Comparison of ENCODE assay signal across 31 cellular contexts in the genomic region with DNA sequence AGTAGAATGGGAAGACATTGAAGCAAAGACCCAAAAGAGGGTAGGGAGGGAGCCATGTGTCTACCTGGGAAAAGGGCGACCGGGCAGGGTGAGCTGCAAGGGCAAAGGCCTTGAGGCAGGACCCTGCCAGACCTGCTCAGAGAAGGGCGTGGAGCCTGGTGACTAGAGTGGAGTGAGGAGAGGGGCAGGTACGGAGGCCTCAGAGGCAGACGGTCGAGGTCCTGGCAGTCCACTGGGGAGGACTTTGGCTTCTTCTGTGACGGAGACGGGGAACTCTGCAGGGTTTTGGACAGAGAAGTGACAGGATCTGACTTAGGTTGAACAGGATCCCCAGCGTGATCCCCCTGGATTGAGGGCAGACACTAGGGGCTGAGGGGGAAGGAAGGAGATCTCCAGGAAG. TPM values are rescaled to one million over a fixed set of nuclear protein-coding genes. Genes with fewer than 3 reads are reported as not detected.
"Had no signal": no experiment of that assay in that cellular context is flagged by ENCODE, and none has a peak within 500 bp of the region (broad histone marks: within the 10 kb centered on the region; RNA-seq: fewer than 3 reads in every experiment).

No MANE protein-coding gene starts in this region.

- H3K27ac ChIP-seq: breast epithelium, dorsolateral prefrontal cortex, gastrocnemius medialis, hepatocyte, sigmoid colon, tibial artery had no signal

- H3K9me3 ChIP-seq: gastrocnemius medialis, sigmoid colon, tibial artery had no signal

- ATAC-seq: activated naive CD4-positive, alpha-beta T cell treated with anti-CD3 and anti-CD28 coated beads, Interleukin-2, amount 50 U/mL, for 72 hours; activated T-cell treated with anti-CD3 and anti-CD28 coated beads, Interleukin-2, amount 50 U/mL, for 4 hours; activated T-helper 17 cell treated with anti-CD3 and anti-CD28 coated beads, Interleukin-2, amount 50 U/mL, for 72 hours; gastrocnemius medialis; naive thymus-derived CD8-positive, alpha-beta T cell; stimulated activated memory B cell treated with anti-CD40 and anti-IgM and Interleukin-4, amounts not matched to agents 10 μg/mL and 1 μg/mL and 100 μg/mL, for 72 hours; stimulated activated naive CD8-positive, alpha-beta T cell treated with anti-CD3 and anti-CD28 coated beads, Interleukin-15, amount 100 ng/mL, for 72 hours had no signal

- H3K4me1 ChIP-seq: breast epithelium, gastrocnemius medialis, sigmoid colon, tibial artery had no signal

- FAIRE-seq: colon, small intestine had no signal

- H3K27me3 ChIP-seq: breast epithelium, dorsolateral prefrontal cortex, gastrocnemius medialis, hepatocyte had no signal

- H3K36me3 ChIP-seq: breast epithelium, gastrocnemius medialis, sigmoid colon, tibial artery had no signal

- DNase-seq: activated CD4-positive, alpha-beta memory T cell treated with anti-CD3 and anti-CD28 coated beads for 36 hours; activated CD4-positive, alpha-beta T cell treated with anti-CD3 and anti-CD28 coated beads, Interleukin-2, amount 10 ng/mL, durations not matched to agents 24 days and 14 days; activated CD4-positive, CD25-positive, alpha-beta regulatory T cell treated with anti-CD3 and anti-CD28 coated beads, Interleukin-2, amount 50 U/mL, for 72 hours; activated naive CD4-positive, alpha-beta T cell; activated T-cell treated with anti-CD3 and anti-CD28 coated beads, Interleukin-2, amount 50 U/mL, for 4 hours; effector memory CD4-positive, alpha-beta T cell; erythroblast; gastrocnemius medialis; glutamatergic neuron; naive thymus-derived CD8-positive, alpha-beta T cell; sigmoid colon; small intestine; stimulated activated CD4-positive, alpha-beta T cell treated with anti-CD3 and anti-CD28 coated beads, Interleukin-1b, Interleukin-23, amount 100 ng/mL, for 48 hours; stimulated activated CD4-positive, alpha-beta T cell treated with anti-CD3 and anti-CD28 coated beads, Interleukin-4, amount 100 ng/mL, for 4 hours; stimulated activated CD8-positive, alpha-beta memory T cell treated with anti-CD3 and anti-CD28 coated beads, Interleukin-4, amount 100 ng/mL, for 48 hours; stimulated activated naive CD8-positive, alpha-beta T cell treated with anti-CD3 and anti-CD28 coated beads, Interleukin-15, amount 100 ng/mL, for 72 hours; substantia nigra; T-helper 2 cell had no signal

- H3K4me3 ChIP-seq: breast epithelium, dorsolateral prefrontal cortex, gastrocnemius medialis, hepatocyte, sigmoid colon, tibial artery had no signal

RNA-seq across cellular contexts. Expression of a gene that starts 12.9 kb away (rescaled TPM):
- total RNA-seq: gastrocnemius medialis; naive thymus-derived CD8-positive, alpha-beta T cell; sigmoid colon had no signal
- polyA plus RNA-seq: naive thymus-derived CD8-positive, alpha-beta T cell had no signal

RNA-seq across cellular contexts. Expression of a gene that starts 13.0 kb away (rescaled TPM):
- total RNA-seq: breast epithelium, gastrocnemius medialis, hepatocyte, lower leg skin, neural crest cell, omental fat pad, renal cortical epithelial cell, sigmoid colon had no signal
- polyA plus RNA-seq: naive thymus-derived CD8-positive, alpha-beta T cell; urinary bladder had no signal
